In the genomic region with DNA sequence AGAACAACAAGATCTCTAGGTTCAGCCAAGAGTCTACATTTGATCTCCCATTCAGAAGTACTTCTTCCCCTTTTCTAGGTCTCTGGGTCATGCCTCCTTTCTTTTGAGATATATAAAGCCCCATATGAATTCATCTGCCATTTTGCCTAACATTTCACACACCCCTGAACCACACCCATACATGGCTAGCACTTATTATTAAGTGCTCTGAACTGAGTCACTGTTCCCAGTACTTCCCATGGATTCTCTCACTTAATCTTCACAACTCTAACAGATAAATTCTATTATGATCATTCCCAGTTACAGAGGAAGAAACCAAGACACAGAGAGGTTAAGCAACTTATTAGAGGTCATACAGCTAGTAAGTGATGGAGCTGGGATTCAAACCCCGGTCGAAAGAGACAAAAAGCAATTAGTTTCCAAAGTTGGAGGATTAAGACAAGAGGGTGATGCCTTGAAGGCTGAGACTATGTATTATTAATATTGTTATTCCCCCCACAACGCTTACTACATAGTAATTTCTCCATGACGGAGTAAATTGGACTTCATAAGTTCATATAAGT, we compare ENCODE assay signal across 12 cellular contexts. TPM values are rescaled to one million over a fixed set of nuclear protein-coding genes. Genes with fewer than 3 reads are reported as not detected.
A peak's percentile ranks its signal among the peaks of the same experiment; 100 is the strongest.
DNase-seq lines count a peak whose midpoint lies in the region; ATAC-seq and TF ChIP-seq lines count a peak whose summit lies in the region.
"Had no signal": no experiment of that assay in that cellular context is flagged by ENCODE, and none has a peak within 500 bp of the region (broad histone marks: within the 10 kb centered on the region; RNA-seq: fewer than 3 reads in every experiment).

No MANE protein-coding gene starts in this region.

- H3K9ac ChIP-seq in parathyroid adenoma: no peak overlapping the region

- no peak for TF ChIP-seq CTCF in dorsolateral prefrontal cortex (IDR thresholded peaks at IDR 0.05 in 54 of 56, conservative IDR thresholded peaks at IDR 0.05 in 2 of 56; ENCODE audit: low read depth in 1 of 56, partially characterized antibody in 56 of 56)
- TF ChIP-seq CTCF in parathyroid adenoma (IDR thresholded peaks at IDR 0.05): no peak

- intact Hi-C loops in dorsolateral prefrontal cortex (cut with DNase I): no loop called here

- H2AFZ ChIP-seq in ACC112 (ENCODE audit: low read length, unreplicated experiment): no peak overlapping the region
- H2AFZ ChIP-seq in parathyroid adenoma: no peak overlapping the region

- H3K4me3 ChIP-seq in ACC112 (ENCODE audit: low read depth, low read length): peak overlapping the region; percentile 14; the same call in 1 of the 2 replicates
- no peak overlapping the region for H3K4me3 ChIP-seq in dorsolateral prefrontal cortex
- H3K4me3 ChIP-seq in parathyroid adenoma (ENCODE audit: low read depth, low read length): no peak overlapping the region
- H3K4me3 ChIP-seq: GM12878 had no signal

- peak; percentile 53 for DNase-seq in NCI-H460 (ENCODE audit: extremely low read depth, low read depth)
- DNase-seq in dorsolateral prefrontal cortex: no peak
- DNase-seq in islet precursor cell: no peak
- DNase-seq: activated naive CD4-positive, alpha-beta T cell treated with anti-CD3 and anti-CD28 coated beads for 36 hours; CD4-positive, CD25-positive, alpha-beta regulatory T cell had no signal

- no peak overlapping the region for H3K4me2 ChIP-seq in parathyroid adenoma (ENCODE audit: low read length)

- H3K79me2 ChIP-seq in ACC112 (ENCODE audit: control insufficient read depth, insufficient read depth, low read length, unreplicated experiment) (peaks cover 61% of the 10 kb centered on the region), parathyroid adenoma (peaks cover 15% of the 10 kb centered on the region)

- H3K27me3 ChIP-seq in ACC112 (ENCODE audit: insufficient read depth, low read length) (no peaks in the 10 kb centered on the region), dorsolateral prefrontal cortex (no peaks in the 10 kb centered on the region), parathyroid adenoma (ENCODE audit: control insufficient read depth, insufficient read depth, low read length) (no peaks in the 10 kb centered on the region)

- H3K4me1 ChIP-seq in ACC112 (ENCODE audit: control insufficient read depth, insufficient read depth, low read length, unreplicated experiment) (peaks cover 79% of the 10 kb centered on the region), parathyroid adenoma (peaks cover 41% of the 10 kb centered on the region)

- H3K36me3 ChIP-seq in ACC112 (ENCODE audit: insufficient read depth, low read length) (peaks cover 16% of the 10 kb centered on the region; the same call in 1 of the 2 replicates), parathyroid adenoma (ENCODE audit: control insufficient read depth, insufficient read depth, low read length) (no peaks in the 10 kb centered on the region)

- H3K27ac ChIP-seq in ACC112 (ENCODE audit: low read depth, low read length) (peak overlapping the region; percentile 99), dorsolateral prefrontal cortex (peak overlapping the region in 33 of 59 donors; percentile 0 to 87 (median 53)), parathyroid adenoma (peak overlapping the region; percentile 98)

- H3K9me3 ChIP-seq in parathyroid adenoma (ENCODE audit: control insufficient read depth, low read length): no peaks in the 10 kb centered on the region

- no peak for ATAC-seq in GM18498 (IDR thresholded peaks at IDR 0.05; ENCODE audit: unreplicated experiment)
- no peak for ATAC-seq in GM19463 (IDR thresholded peaks at IDR 0.05; ENCODE audit: unreplicated experiment)
- no peak for ATAC-seq in HG03342 (IDR thresholded peaks at IDR 0.05; ENCODE audit: unreplicated experiment)
- ATAC-seq: GM12878; stimulated activated memory B cell treated with anti-CD40 and anti-IgM and Interleukin-4, amounts not matched to agents 10 μg/mL and 1 μg/mL and 100 μg/mL, for 72 hours had no signal

RNA-seq across cellular contexts. Expression of gene MYOF, which starts 17.2 kb away (rescaled TPM):
- 369 and 488 TPM in 2 replicates for total RNA-seq in NCI-H460 (2014; rRNA removed; shearing (Covaris generic))
- polyA plus RNA-seq in NCI-H460 (2014; cell fraction: nucleus; rRNA removed): 121 and 172 TPM in 2 replicates
- total RNA-seq in dorsolateral prefrontal cortex: 10 to 100 TPM in 91 of 120 experiments, 1 to 10 TPM in 29; 4.6 to 30.0 (median 12.5) TPM

RNA-seq across cellular contexts. Expression of gene CEP55, which starts 31.5 kb away (rescaled TPM):
- total RNA-seq in NCI-H460 (2014; rRNA removed; shearing (Covaris generic)): 71.8 and 76.0 TPM in 2 replicates
- polyA plus RNA-seq in NCI-H460 (2014; cell fraction: nucleus; rRNA removed): 69.7 and 69.9 TPM in 2 replicates
- total RNA-seq in dorsolateral prefrontal cortex: 1 to 10 TPM in 1 of 120 experiments, under 1 TPM in 23, not detected in 96; 0.22 to 1.9 (median 0.40) TPM

Comparison
In these comparisons a context has a peak if more than half of its experiments do, and no peak if none do; other contexts are left out.
1. RNA of gene MYOF, which starts 17.2 kb away (total RNA-seq): 369 to 488 TPM in NCI-H460; 4.6 to 30.0 TPM in dorsolateral prefrontal cortex; every median in the first group is over 10 times any median in the second.
2. RNA of gene CEP55, which starts 31.5 kb away (total RNA-seq): 71.8 to 76.0 TPM in NCI-H460; 0.22 to 1.9 TPM in dorsolateral prefrontal cortex; every median in the first group is over 10 times any median in the second.
3. Peak in every context shown above with its lines, with median percentiles within 50 percentile points of each other: H3K27ac ChIP-seq.